Comparison of ENCODE assay signal across 11 cellular contexts in the genomic region with DNA sequence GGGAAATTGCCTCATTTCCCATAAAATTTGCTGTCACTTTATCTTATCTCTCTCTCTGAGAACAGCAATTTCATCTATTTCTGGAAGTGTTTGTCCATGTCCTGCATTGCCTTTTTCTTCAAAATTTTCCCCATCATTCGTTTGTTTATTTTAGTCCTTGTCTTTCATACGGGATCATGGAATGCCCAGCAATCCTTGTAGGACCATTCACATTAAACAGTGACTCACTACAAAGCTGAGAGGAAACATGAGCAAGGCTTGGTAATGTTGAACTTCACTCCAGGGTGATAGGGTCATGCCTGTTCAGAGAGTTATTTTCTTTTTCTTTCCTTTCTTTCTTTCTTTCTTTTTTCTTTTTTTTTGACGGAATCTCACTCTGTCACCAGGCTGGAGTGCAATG. TPM values are rescaled to one million over a fixed set of nuclear protein-coding genes. Genes with fewer than 3 reads are reported as not detected.
DNase-seq lines count a peak whose midpoint lies in the region; ATAC-seq and TF ChIP-seq lines count a peak whose summit lies in the region.
"Had no signal": no experiment of that assay in that cellular context is flagged by ENCODE, and none has a peak within 500 bp of the region (broad histone marks: within the 10 kb centered on the region; RNA-seq: fewer than 3 reads in every experiment).

No MANE protein-coding gene starts in this region.

- no peaks in the 10 kb centered on the region for H3K27me3 ChIP-seq in tibial nerve
- H3K27me3 ChIP-seq: foreskin keratinocyte had no signal

- DNase-seq in Daoy (ENCODE audit: low read depth) (peak; percentile 68), LHCN-M2 (ENCODE audit: low read depth) (peak; percentile 60), dedifferentiated amniotic fluid mesenchymal stem cell (ENCODE audit: extremely low spot score) (peak; percentile 61), myocyte (ENCODE audit: low read depth) (peak; percentile 28), tibial nerve (ENCODE audit: low spot score in 2 of 2) (no peak), epidermal melanocyte (ENCODE audit: insufficient read length, low spot score) (no peak), mesenteric fat pad (ENCODE audit: low spot score) (no peak)
- DNase-seq: activated naive CD4-positive, alpha-beta T cell treated with anti-CD3 and anti-CD28 coated beads for 36 hours; GF-D8 had no signal

- no peaks in the 10 kb centered on the region for H3K9me3 ChIP-seq in tibial nerve

- no peaks in the 10 kb centered on the region for H3K4me1 ChIP-seq in tibial nerve
- H3K4me1 ChIP-seq: foreskin keratinocyte had no signal

- H3K27ac ChIP-seq in tibial nerve = no peak overlapping the region
- H3K27ac ChIP-seq: foreskin keratinocyte had no signal

- TF ChIP-seq POLR2A in tibial nerve (IDR thresholded peaks at IDR 0.05) = no peak

- no peak for TF ChIP-seq EP300 in tibial nerve (IDR thresholded peaks at IDR 0.05)

- ATAC-seq in esophagus mucosa = no peak
- ATAC-seq: foreskin keratinocyte had no signal

- no peak overlapping the region for H3K4me3 ChIP-seq in tibial nerve

- no peaks in the 10 kb centered on the region for H3K36me3 ChIP-seq in tibial nerve

- no peak for TF ChIP-seq CTCF in tibial nerve (IDR thresholded peaks at IDR 0.05)

- WGBS in tibial nerve, 2 donors = 69% methylated on average over 3 of the region's 3 CpGs

RNA-seq across cellular contexts. Expression of gene HNRNPU, which starts 32.2 kb away (rescaled TPM):
- 691 and 753 TPM in 2 replicates for total RNA-seq in Daoy (2014; rRNA removed; shearing (Covaris generic))
- 377 and 407 TPM in 2 replicates for total RNA-seq in LHCN-M2 (2014; rRNA removed)
- polyA plus RNA-seq in LHCN-M2 (2012) = 282 TPM
- 214 and 222 TPM in 2 replicates for total RNA-seq in myocyte
- 155 TPM for polyA plus RNA-seq in myocyte (2012)
- total RNA-seq in esophagus mucosa = 164 TPM
- total RNA-seq in tibial nerve = 100 to 1,000 TPM; 344 to 503 (median 410) TPM
- 284 TPM for total RNA-seq in mesenteric fat pad

Comparison
In these comparisons a context has a peak if more than half of its experiments do, and no peak if none do; other contexts are left out.
1. DNase-seq: peak in Daoy (single experiment), LHCN-M2 (single experiment), dedifferentiated amniotic fluid mesenchymal stem cell (single experiment) and myocyte (single experiment); none in tibial nerve (0 of 2), epidermal melanocyte (single experiment) and mesenteric fat pad (single experiment).